ENCODE assay signal across 20 cellular contexts in the genomic region with DNA sequence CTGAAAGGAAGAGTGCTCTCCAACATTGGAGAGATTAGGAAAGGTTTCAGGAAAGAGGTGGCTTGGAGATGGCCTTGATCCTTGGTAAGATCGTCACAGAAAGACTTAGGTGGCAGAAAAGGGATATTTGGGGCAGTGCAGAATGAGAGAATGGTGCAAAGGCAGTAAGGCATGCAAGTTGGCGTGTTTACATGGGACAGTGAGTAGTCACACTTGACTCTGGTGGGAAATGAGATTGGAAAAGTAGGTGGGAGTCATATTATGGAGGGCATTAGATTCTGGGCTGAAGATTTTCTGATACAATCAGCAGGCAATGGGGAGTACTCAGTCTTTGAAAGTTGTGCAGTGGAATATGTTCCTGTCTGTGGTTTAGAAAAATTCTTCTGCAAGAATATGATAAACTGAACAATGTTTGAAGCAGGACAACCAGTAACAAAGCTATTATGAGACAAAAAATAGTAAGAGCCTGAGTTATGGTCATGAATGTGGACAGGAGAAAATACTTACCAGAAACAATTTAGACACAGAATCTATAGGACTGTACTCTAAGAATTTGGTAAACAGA.
"Had no signal": no experiment of that assay in that cellular context is flagged by ENCODE, and none has a peak within 500 bp of the region (broad histone marks: within the 10 kb centered on the region; RNA-seq: fewer than 3 reads in every experiment).

No MANE protein-coding gene starts in this region.

- ATAC-seq: activated CD8-positive, alpha-beta memory T cell treated with anti-CD3 and anti-CD28 coated beads, Interleukin-2, amount 10 ng/mL, durations not matched to agents 7 days and 5 days; gastrocnemius medialis; heart left ventricle; naive thymus-derived CD4-positive, alpha-beta T cell had no signal

- H3K4me3 ChIP-seq: gastrocnemius medialis, heart left ventricle, lung, tibial nerve, vagina had no signal

- DNase-seq: activated CD4-positive, alpha-beta memory T cell treated with anti-CD3 and anti-CD28 coated beads for 36 hours; activated CD4-positive, alpha-beta T cell treated with anti-CD3 and anti-CD28 coated beads for 1 hour; activated CD8-positive, alpha-beta memory T cell treated with anti-CD3 and anti-CD28 coated beads, Interleukin-2, amount 10 ng/mL, durations not matched to agents 7 days and 5 days; activated naive CD4-positive, alpha-beta T cell treated with anti-CD3 and anti-CD28 coated beads, Interleukin-2, amount 10 ng/mL, durations not matched to agents 7 days and 5 days; activated T-cell treated with anti-CD3 and anti-CD28 coated beads, Interleukin-2, amount 50 U/mL, for 1 hour; amygdala; effector CD8-positive, alpha-beta T cell; gastrocnemius medialis; heart left ventricle; islet precursor cell; naive thymus-derived CD4-positive, alpha-beta T cell; retina; stimulated activated CD4-positive, alpha-beta T cell treated with anti-CD3 and anti-CD28 coated beads, Interleukin-15, amount 100 ng/mL, for 24 hours; stimulated activated CD4-positive, alpha-beta T cell treated with anti-CD3 and anti-CD28 coated beads, Interleukin-4, amount 100 ng/mL, for 4 hours; stimulated activated CD8-positive, alpha-beta memory T cell treated with anti-CD3 and anti-CD28 coated beads, Interleukin-4, amount 100 ng/mL, for 48 hours; stimulated activated naive CD4-positive, alpha-beta T cell treated with Interleukin-2 at 50 U/mL for 16 hours; substantia nigra had no signal

- H3K4me1 ChIP-seq: gastrocnemius medialis, tibial nerve had no signal

- H3K9me3 ChIP-seq: gastrocnemius medialis, vagina had no signal

- H3K27me3 ChIP-seq: gastrocnemius medialis, heart left ventricle, tibial nerve, vagina had no signal

- H3K36me3 ChIP-seq: gastrocnemius medialis, heart left ventricle, tibial nerve, vagina had no signal

- H3K27ac ChIP-seq: gastrocnemius medialis, heart left ventricle, tibial nerve, vagina had no signal
